Comparison of ENCODE assay signal across 8 cellular contexts in the genomic region with DNA sequence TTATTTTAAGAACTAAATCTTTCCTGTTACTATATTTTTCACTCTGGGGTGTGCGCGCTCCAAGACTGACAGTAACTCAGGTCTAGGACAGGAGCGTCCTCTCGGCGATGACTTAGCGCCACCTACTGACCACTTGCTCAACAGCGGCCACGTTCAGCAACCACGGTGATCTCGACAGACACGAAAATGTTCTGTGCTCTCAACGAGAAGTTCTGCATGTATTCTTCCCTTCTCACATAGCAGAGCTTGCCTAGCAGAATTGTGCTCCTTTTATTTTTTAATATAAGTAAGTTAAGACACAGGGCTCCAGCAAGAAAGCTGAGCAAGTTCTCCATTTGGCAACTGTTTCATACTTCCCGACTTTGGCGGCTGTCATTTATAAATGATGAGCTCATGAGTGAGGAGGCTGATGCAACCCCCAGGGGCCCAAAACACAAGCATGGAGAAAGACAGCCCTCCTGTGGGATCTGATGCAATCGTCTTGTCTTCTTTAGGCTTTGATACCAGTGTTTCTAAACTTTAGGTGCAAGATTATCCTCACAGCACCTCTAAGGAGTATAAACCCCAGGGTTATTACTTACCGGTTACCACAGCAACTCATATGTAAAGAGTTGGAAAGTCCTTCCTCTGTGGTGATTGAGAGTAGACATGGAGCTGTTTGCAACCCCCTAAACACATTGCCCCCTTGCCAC.
A peak's percentile ranks its signal among the peaks of the same experiment; 100 is the strongest.
DNase-seq lines count a peak whose midpoint lies in the region; ATAC-seq, FAIRE-seq and TF ChIP-seq lines count a peak whose summit lies in the region.

No MANE protein-coding gene starts in this region.

- no peak for TF ChIP-seq POLR2A in GM12892 (IDR thresholded peaks at IDR 0.05; ENCODE audit: low read depth, low read length)

- FAIRE-seq in GM12892 (lab: Jason Lieb, UNC): peak; percentile 87

- H3F3A ChIP-seq in SU-DHL-6 (ENCODE audit: insufficient read depth): no peaks in the 10 kb centered on the region

- peaks cover 0 to 13% (median 10%) of the 10 kb centered on the region in 9 donors for H3K4me1 ChIP-seq in heart right ventricle

- H3K36me3 Mint-ChIP-seq in activated naive CD8-positive, alpha-beta T cell treated with anti-CD3 and anti-CD28 coated beads, Interleukin-2, amount 50 U/mL, for 24 hours (ENCODE audit: low read depth): peaks cover 6% of the 10 kb centered on the region

- intact Hi-C loops in heart right ventricle (cut with DNase I): loop anchor here in 8 of 10 donors (1.0 to 10.0 kb wide), 12 partner anchors 351 to 981 kb away; partner anchors contain the start of gene DUSP10 (in 2 of the 8)

- H3K27me3 Mint-ChIP-seq in activated naive CD8-positive, alpha-beta T cell treated with anti-CD3 and anti-CD28 coated beads, Interleukin-2, amount 50 U/mL, for 24 hours: no peaks in the 10 kb centered on the region

- no peaks in the 10 kb centered on the region for H3K27me3 ChIP-seq in SU-DHL-6 (ENCODE audit: low read length)
- H3K27me3 ChIP-seq in heart right ventricle: no peaks in the 10 kb centered on the region

- H2AFZ ChIP-seq in SU-DHL-6 (ENCODE audit: low read depth, low read length, severe bottlenecking): peak overlapping the region; percentile 84

- H3K4me3 Mint-ChIP-seq in activated naive CD8-positive, alpha-beta T cell treated with anti-CD3 and anti-CD28 coated beads, Interleukin-2, amount 50 U/mL, for 24 hours: no peak overlapping the region

- peak overlapping the region; percentile 34 for H3K27ac Mint-ChIP-seq in activated naive CD8-positive, alpha-beta T cell treated with anti-CD3 and anti-CD28 coated beads, Interleukin-2, amount 50 U/mL, for 24 hours

- ATAC-seq in HG02759 (IDR thresholded peaks at IDR 0.05; ENCODE audit: unreplicated experiment): peak; percentile 98
- ATAC-seq in activated naive CD8-positive, alpha-beta T cell treated with anti-CD3 and anti-CD28 coated beads, Interleukin-2, amount 50 U/mL, for 24 hours: peak; percentile 91
- peak; percentile 91 to 97 (median 96) for ATAC-seq in heart right ventricle

- H4K20me1 ChIP-seq in SU-DHL-6 (ENCODE audit: low read depth, low read length): no peaks in the 10 kb centered on the region

- WGBS in heart right ventricle, 2 donors: 4 to 6% methylated on average over 16 of the region's 16 CpGs

- no peak overlapping the region for H3K9ac ChIP-seq in SU-DHL-6 (ENCODE audit: low read length)

- no peaks in the 10 kb centered on the region for H3K36me3 ChIP-seq in SU-DHL-6 (ENCODE audit: low read length)
- H3K36me3 ChIP-seq in heart right ventricle: no peaks in the 10 kb centered on the region

- TF ChIP-seq CTCF in SU-DHL-6 (IDR thresholded peaks at IDR 0.05; ENCODE audit: insufficient read depth, low read length, poor library complexity, severe bottlenecking) (peak; percentile 83), heart right ventricle (IDR thresholded peaks at IDR 0.05) (peak; percentile 76 to 97 (median 95))

- H3K4me1 Mint-ChIP-seq in activated naive CD8-positive, alpha-beta T cell treated with anti-CD3 and anti-CD28 coated beads, Interleukin-2, amount 50 U/mL, for 24 hours: peaks cover 15% of the 10 kb centered on the region

- H3K4me2 ChIP-seq in SU-DHL-6 (ENCODE audit: low read depth, low read length, poor library complexity, severe bottlenecking): peak overlapping the region; percentile 23

- H3K4me3 ChIP-seq in SU-DHL-6 (ENCODE audit: insufficient read depth, low read length, poor library complexity, severe bottlenecking): no peak overlapping the region
- peak overlapping the region in 2 of 10 donors; percentile 12 to 31 for H3K4me3 ChIP-seq in heart right ventricle

- H3K9me3 ChIP-seq in SU-DHL-6 (ENCODE audit: insufficient read depth, low read length): no peaks in the 10 kb centered on the region
- H3K9me3 ChIP-seq in heart right ventricle: peaks cover 0 to 24% (median 11%) of the 10 kb centered on the region in 11 donors

- H3K9me3 Mint-ChIP-seq in activated naive CD8-positive, alpha-beta T cell treated with anti-CD3 and anti-CD28 coated beads, Interleukin-2, amount 50 U/mL, for 24 hours: peaks cover 8% of the 10 kb centered on the region

- no peaks in the 10 kb centered on the region for H3K79me2 ChIP-seq in SU-DHL-6 (ENCODE audit: insufficient read depth, low read length)

- DNase-seq in GM12892 (ENCODE audit: insufficient read length) (peak; percentile 43), NCI-H128 (lab: John Stamatoyannopoulos, UW; ENCODE audit: unreplicated experiment) (peak; percentile 68), heart right ventricle (peak; percentile 82 to 83), renal cortical epithelial cell (ENCODE audit: low read depth) (peak; percentile 66), NCI-H1105 treated with DMSO at 0.1 percent for 48 hours (lab: John Stamatoyannopoulos, UW) (no peak)
- peak; percentile 85 for DNase-seq in activated naive CD8-positive, alpha-beta T cell treated with anti-CD3 and anti-CD28 coated beads, Interleukin-2, amount 50 U/mL, for 24 hours

- H3K27ac ChIP-seq in SU-DHL-6 (ENCODE audit: low read depth, low read length): no peak overlapping the region
- peak overlapping the region in 3 of 10 donors; percentile 36 to 58 (median 48) for H3K27ac ChIP-seq in heart right ventricle

- H3K9me2 ChIP-seq in SU-DHL-6 (replicated peaks; ENCODE audit: insufficient read depth, low read length): no peaks in the 10 kb centered on the region
